In the genomic region with DNA sequence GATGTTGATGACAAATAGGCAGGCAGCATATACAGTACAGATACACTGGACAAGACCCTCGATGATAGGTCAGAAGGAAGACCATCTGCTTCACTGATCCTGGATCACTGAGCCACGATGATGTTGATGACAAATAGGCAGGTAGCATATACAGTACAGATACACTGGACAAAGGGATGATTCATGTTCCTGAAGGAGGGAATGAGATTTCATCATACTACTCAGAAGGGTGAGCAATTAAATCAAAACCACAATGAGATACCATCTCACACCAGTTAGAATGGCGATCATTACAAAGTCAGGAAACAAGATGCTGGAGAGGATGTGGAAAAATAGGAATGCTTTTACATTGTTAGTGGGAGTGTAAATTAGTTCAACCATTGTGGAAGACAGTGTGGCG, we compare ENCODE assay signal across 9 cellular contexts. TPM values are rescaled to one million over a fixed set of nuclear protein-coding genes. Genes with fewer than 3 reads are reported as not detected.
DNase-seq lines count a peak whose midpoint lies in the region; FAIRE-seq and TF ChIP-seq lines count a peak whose summit lies in the region.
"Not testable (repeated sequence)": the region's sequence is repeated elsewhere in the genome, so short reads cannot be mapped to it uniquely, and the experiment has no call there.
"Had no signal": no experiment of that assay in that cellular context is flagged by ENCODE, and none has a peak within 500 bp of the region (broad histone marks: within the 10 kb centered on the region; RNA-seq: fewer than 3 reads in every experiment).

No MANE protein-coding gene starts in this region.

- BruUV-seq in mammary epithelial cell (replicated peaks; lab: Mats Ljungman, UMichigan), result not testable (repeated sequence)

- not testable (repeated sequence) for TF ChIP-seq POLR2A in GM12892 (IDR thresholded peaks at IDR 0.05; ENCODE audit: low read depth, low read length)

- not testable (repeated sequence) for TF ChIP-seq CTCF in mammary epithelial cell (conservative IDR thresholded peaks at IDR 0.05 in 1 of 2, IDR thresholded peaks at IDR 0.05 in 1 of 2; ENCODE audit: extremely low read depth in 1 of 2, insufficient read depth in 1 of 2, low read depth in 1 of 2, low read length in 2 of 2); fibroblast of pulmonary artery (IDR thresholded peaks at IDR 0.05; ENCODE audit: low read length, missing control alignments)

- intact Hi-C loops in mammary epithelial cell (cut with micrococcal nuclease), result not testable (repeated sequence)

- H3K27me3 ChIP-seq in mammary epithelial cell (ENCODE audit: insufficient read depth, low read length), result not testable (repeated sequence)

- H3K4me2 ChIP-seq in mammary epithelial cell (ENCODE audit: insufficient read depth, low read depth, low read length), result not testable (repeated sequence)

- not testable (repeated sequence) for H3K27ac ChIP-seq in mammary epithelial cell (ENCODE audit: insufficient read depth, low read depth, low read length)

- dilution Hi-C loops in mammary epithelial cell (cut with HindIII; ENCODE audit: low sequenced_read_pairs), result not testable (repeated sequence)

- CTCF ChIA-PET in mammary epithelial cell (lab: Charles Lee; ENCODE audit: low non-redundant PET), result not testable (repeated sequence)

- in situ Hi-C loops in mammary epithelial cell (cut with MboI; ENCODE audit: low sequenced_read_pairs in 2 of 2), result not testable (repeated sequence)

- H4K20me1 ChIP-seq in mammary epithelial cell (ENCODE audit: insufficient read depth, low read length), result not testable (repeated sequence)

- DNase-seq in A172 (ENCODE audit: low spot score) (peak; percentile 82), HT-29 (ENCODE audit: low spot score) (peak; percentile 28), MV-4-11 (lab: John Stamatoyannopoulos, UW) (peak; percentile 2), SW480 (ENCODE audit: low spot score) (peak; percentile 50), mammary epithelial cell (peak; percentile 91), fibroblast of pulmonary artery (ENCODE audit: low read depth) (peak; percentile 13), kidney tubule cell (ENCODE audit: low spot score) (peak; percentile 91)
- DNase-seq in GM12892 (ENCODE audit: insufficient read length), result not testable (repeated sequence)

- not testable (repeated sequence) for H3K79me2 ChIP-seq in mammary epithelial cell (ENCODE audit: insufficient read depth, low read length)

- H3K9me3 ChIP-seq in mammary epithelial cell (replicated peaks; ENCODE audit: insufficient read depth, low read length), result not testable (repeated sequence)

- not testable (repeated sequence) for H3K9ac ChIP-seq in mammary epithelial cell (ENCODE audit: insufficient read depth, low read length)

- H2AFZ ChIP-seq in mammary epithelial cell (ENCODE audit: low read depth, low read length), result not testable (repeated sequence)

- not testable (repeated sequence) for H3K36me3 ChIP-seq in mammary epithelial cell (ENCODE audit: insufficient read depth, low read length)

- WGBS in mammary epithelial cell (ENCODE audit: low coverage, missing lambda C conversion rate), result 11% methylated on average over 4 of the region's 4 CpGs

- H3K4me3 ChIP-seq in mammary epithelial cell (replicated peaks in 1 of 3; ENCODE audit: insufficient read depth in 1 of 3, low read depth in 2 of 3, low read length in 3 of 3); fibroblast of pulmonary artery (replicated peaks; ENCODE audit: low read depth, low read length): not testable (repeated sequence)

- FAIRE-seq in GM12892 (lab: Jason Lieb, UNC), result peak; percentile 46

- H3K4me1 ChIP-seq in mammary epithelial cell (ENCODE audit: insufficient read depth, low read length), result peaks cover 12% of the 10 kb centered on the region

RNA-seq across cellular contexts. Expression of a gene that starts 50.9 kb away (rescaled TPM):
- 0.22 and 0.36 TPM in 2 replicates for total RNA-seq in A172 (2014; rRNA removed; shearing (Covaris generic))
- polyA plus RNA-seq in GM12892 (2012; ENCODE audit: missing spikeins), result 0.13 TPM
- total RNA-seq in HT-29 (2014; rRNA removed; shearing (Covaris generic)), result not detected in 2 replicates
- total RNA-seq in mammary epithelial cell, result not detected
- polyA plus RNA-seq in mammary epithelial cell, result not detected
- not detected for polyA minus RNA-seq in mammary epithelial cell
- total RNA-seq: PC-9 had no signal
